9 cellular contexts compared by ENCODE assay signal in the genomic region with DNA sequence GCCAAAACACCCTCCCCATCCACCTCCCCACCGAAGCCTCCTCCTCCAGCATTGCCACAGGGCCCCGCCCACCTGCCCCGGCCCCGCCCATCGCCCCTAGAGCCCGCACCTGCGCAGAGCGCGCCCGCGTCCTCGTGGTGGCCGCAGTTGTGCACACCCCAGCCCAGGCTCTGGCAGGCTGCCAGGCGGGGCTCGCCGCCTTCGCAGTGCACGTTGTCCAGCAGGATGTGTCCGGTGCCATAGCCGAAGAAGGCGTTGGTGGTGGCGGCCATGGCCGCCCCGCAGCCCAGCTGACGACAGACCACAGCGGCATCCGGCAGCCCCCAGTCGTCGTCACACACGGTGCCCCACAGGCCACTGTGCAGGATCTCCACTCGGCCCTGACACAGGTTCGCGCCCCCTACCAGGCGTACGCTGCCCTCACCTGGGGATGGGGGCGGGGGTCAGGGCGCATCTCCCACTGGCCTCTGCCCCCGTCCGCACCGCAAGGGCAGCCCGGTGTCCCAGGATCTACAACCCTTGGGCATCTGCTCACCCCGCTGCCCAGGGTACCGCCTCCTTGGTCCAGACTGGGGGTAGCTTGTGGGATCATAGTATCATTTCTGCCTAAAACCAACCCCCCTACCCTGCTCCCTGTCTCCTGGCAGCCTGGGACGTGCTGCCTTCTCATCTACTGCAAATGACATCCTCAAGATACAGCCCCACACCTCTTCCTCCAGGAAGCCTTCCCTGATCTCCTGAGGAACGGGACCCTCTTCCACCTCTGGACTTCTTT. TPM values are rescaled to one million over a fixed set of nuclear protein-coding genes. Genes with fewer than 3 reads are reported as not detected.
DNase-seq lines count a peak whose midpoint lies in the region; ATAC-seq and FAIRE-seq lines count a peak whose summit lies in the region.
"Had no signal": no experiment of that assay in that cellular context is flagged by ENCODE, and none has a peak within 500 bp of the region (broad histone marks: within the 10 kb centered on the region; RNA-seq: fewer than 3 reads in every experiment).

No MANE protein-coding gene starts in this region.

- peaks cover 14 to 21% (median 20%) of the 10 kb centered on the region in 3 donors for H3K4me1 Mint-ChIP-seq in IgD-negative memory B cell

- no peaks in the 10 kb centered on the region for H3K9me3 ChIP-seq in small intestine (ENCODE audit: control insufficient read depth, low read depth)

- H3K27me3 Mint-ChIP-seq in IgD-negative memory B cell = no peaks in the 10 kb centered on the region

- peak; percentile 81 for DNase-seq in Daoy (ENCODE audit: low read depth)
- peak; percentile 65 to 80 (median 75) for DNase-seq in T-helper 1 cell
- peak; percentile 41 for DNase-seq in amniotic epithelial cell (ENCODE audit: low read depth)
- DNase-seq in hepatic stellate cell (ENCODE audit: low spot score) = peak; percentile 85
- peak; percentile 73 for DNase-seq in small intestine

- no peak overlapping the region for H3K27ac ChIP-seq in small intestine (ENCODE audit: low read depth in 1 of 2, low read length in 1 of 2)

- peak overlapping the region; percentile 39 to 62 for H3K4me3 ChIP-seq in small intestine (ENCODE audit: low read depth in 1 of 2, low read length in 2 of 2)

- no peaks in the 10 kb centered on the region for H3K36me3 ChIP-seq in small intestine (ENCODE audit: control insufficient read depth in 2 of 2, insufficient read depth in 2 of 2, low read length in 2 of 2)

- WGBS in small intestine, 3 donors = 8 to 16% (median 10%) methylated on average over 35 to 45 of the region's 45 CpGs

- peak overlapping the region in 2 of 3 donors; percentile 65 to 83 for H3K27ac Mint-ChIP-seq in IgD-negative memory B cell

- ATAC-seq in GM18519 (IDR thresholded peaks at IDR 0.05; ENCODE audit: low FRiP score, unreplicated experiment) (no peak), HG03196 (IDR thresholded peaks at IDR 0.05; ENCODE audit: unreplicated experiment) (no peak)

- H3K4me1 ChIP-seq in small intestine (ENCODE audit: control insufficient read depth in 2 of 2, insufficient read depth in 1 of 2, low read depth in 1 of 2, low read length in 1 of 2) = peaks cover 0 to 3% of the 10 kb centered on the region in 2 donors

- no peaks in the 10 kb centered on the region for H3K36me3 Mint-ChIP-seq in IgD-negative memory B cell
- H3K36me3 Mint-ChIP-seq: brain had no signal

- H3K4me3 Mint-ChIP-seq in IgD-negative memory B cell = peak overlapping the region; percentile 69 to 89 (median 84)
- H3K4me3 Mint-ChIP-seq: brain had no signal

- H3K27me3 ChIP-seq in small intestine (ENCODE audit: control insufficient read depth in 2 of 2, insufficient read depth in 2 of 2, low read length in 2 of 2) = no peaks in the 10 kb centered on the region

- no peak for FAIRE-seq in small intestine (lab: Jason Lieb, UNC)

- H3K9me3 Mint-ChIP-seq in IgD-negative memory B cell = no peaks in the 10 kb centered on the region

RNA-seq across cellular contexts. Expression of a gene that starts 11.9 kb away (rescaled TPM):
- total RNA-seq in Daoy (2014; rRNA removed; shearing (Covaris generic)) = 0.30 and 2.5 TPM in 2 replicates
- polyA plus RNA-seq in IgD-negative memory B cell (not detected), small intestine (under 1 TPM in 1 of 3 donors, not detected in 2; 0.72 TPM)

RNA-seq across cellular contexts. Expression of a gene that starts 27.2 kb away (rescaled TPM):
- 2.0 and 3.8 TPM in 2 replicates for total RNA-seq in Daoy (2014; rRNA removed; shearing (Covaris generic))
- polyA plus RNA-seq in IgD-negative memory B cell = 4.1 TPM
- 1 to 10 TPM; 1.4 to 3.7 (median 3.6) TPM for polyA plus RNA-seq in small intestine

RNA-seq across cellular contexts. Expression of a gene that starts 38.8 kb away (rescaled TPM):
- total RNA-seq in Daoy (2014; rRNA removed; shearing (Covaris generic)) = 53.9 and 57.6 TPM in 2 replicates
- polyA plus RNA-seq in IgD-negative memory B cell = 3.5 TPM
- 10 to 100 TPM; 47.4 to 59.2 (median 49.7) TPM for polyA plus RNA-seq in small intestine

Comparison
In these comparisons a context has a peak if more than half of its experiments do, and no peak if none do; other contexts are left out.
1. RNA of a gene that starts 38.8 kb away (polyA plus RNA-seq): 47.4 to 59.2 TPM in small intestine; 3.5 TPM in IgD-negative memory B cell (single experiment); every median in the first group is over 10 times any median in the second.
2. Peak in every context shown above with its lines, with median percentiles within 50 percentile points of each other: DNase-seq.